In genomic region chr13:110980921-110981320, GRCh38 we compare ENCODE assay signal across 28 cellular contexts.
"Had no signal": no experiment of that assay in that cellular context is flagged by ENCODE, and none has a peak within 500 bp of the region (broad histone marks: within the 10 kb centered on the region; RNA-seq: fewer than 3 reads in every experiment).

No MANE protein-coding gene starts in this region.

- H3K27me3 ChIP-seq: hepatocyte, pancreas, right lobe of liver, suprapubic skin, transverse colon, uterus had no signal

- H3K9me3 Mint-ChIP-seq: natural killer cell treated with Interleukin-12 subunit alpha and Interleukin-12 subunit beta and Interleukin-15 and Interleukin-18, amount 100 ng/mL, for 72 hours had no signal

- H3K4me1 Mint-ChIP-seq: neural crest cell; stimulated activated naive CD8-positive, alpha-beta T cell treated with anti-CD3 and anti-CD28 coated beads, Interleukin-15, amount 100 ng/mL, for 72 hours had no signal

- H3K9me3 ChIP-seq: esophagus muscularis mucosa, gastroesophageal sphincter, left lung, neutrophil, pancreas, right lobe of liver, suprapubic skin, transverse colon, upper lobe of right lung, uterus had no signal

- H3K4me1 ChIP-seq: esophagus muscularis mucosa, foreskin keratinocyte, gastroesophageal sphincter, pancreas, right lobe of liver, suprapubic skin, transverse colon, uterus had no signal

- H3K27ac Mint-ChIP-seq: mesothelial cell of epicardium; natural killer cell treated with Interleukin-12 subunit alpha and Interleukin-12 subunit beta and Interleukin-15 and Interleukin-18, amount 100 ng/mL, for 72 hours; stimulated activated naive CD8-positive, alpha-beta T cell treated with anti-CD3 and anti-CD28 coated beads, Interleukin-15, amount 100 ng/mL, for 72 hours had no signal

- H3K4me3 Mint-ChIP-seq: mesothelial cell of epicardium; natural killer cell treated with Interleukin-12 subunit alpha and Interleukin-12 subunit beta and Interleukin-15 and Interleukin-18, amount 100 ng/mL, for 72 hours; neural crest cell; stimulated activated naive CD8-positive, alpha-beta T cell treated with anti-CD3 and anti-CD28 coated beads, Interleukin-15, amount 100 ng/mL, for 72 hours had no signal

- H3K36me3 ChIP-seq: esophagus muscularis mucosa, gastroesophageal sphincter, heart left ventricle, left lung, neutrophil, pancreas, right lobe of liver, suprapubic skin, transverse colon, upper lobe of right lung, uterus had no signal

- DNase-seq: dermis blood vessel endothelial cell; effector memory CD4-positive, alpha-beta T cell; foreskin keratinocyte; heart left ventricle; kidney; left lung; mesenchymal stem cell; pancreas; right lobe of liver; stimulated activated CD4-positive, alpha-beta T cell treated with anti-CD3 and anti-CD28 coated beads, Interleukin-12 subunit alpha, Interleukin-12 subunit beta, amount 100 ng/mL, for 4 hours; stimulated activated CD4-positive, alpha-beta T cell treated with anti-CD3 and anti-CD28 coated beads, Interleukin-1b, Interleukin-23, amount 100 ng/mL, for 48 hours; stimulated activated CD4-positive, alpha-beta T cell treated with anti-CD3 and anti-CD28 coated beads, Interleukin-4, amount 100 ng/mL, for 1 hour; stimulated activated CD8-positive, alpha-beta memory T cell treated with anti-CD3 and anti-CD28 coated beads, Interleukin-4, amount 100 ng/mL, for 48 hours; stimulated activated naive CD4-positive, alpha-beta T cell; stimulated activated naive CD8-positive, alpha-beta T cell treated with anti-CD3 and anti-CD28 coated beads, Interleukin-15, amount 100 ng/mL, for 72 hours; transverse colon; upper lobe of right lung; uterus had no signal

- ATAC-seq: foreskin keratinocyte; gastroesophageal sphincter; heart left ventricle; left lung; pancreas; right lobe of liver; stimulated activated naive CD8-positive, alpha-beta T cell treated with anti-CD3 and anti-CD28 coated beads, Interleukin-15, amount 100 ng/mL, for 72 hours; upper lobe of right lung had no signal

- H3K27ac ChIP-seq: coronary artery, esophagus muscularis mucosa, foreskin keratinocyte, gastroesophageal sphincter, heart left ventricle, hepatocyte, left lung, neutrophil, pancreas, right lobe of liver, suprapubic skin, transverse colon, upper lobe of right lung, uterus had no signal

- H3K4me3 ChIP-seq: coronary artery, esophagus muscularis mucosa, gastroesophageal sphincter, heart left ventricle, hepatocyte, left lung, pancreas, right lobe of liver, smooth muscle cell, suprapubic skin, transverse colon, upper lobe of right lung, uterus had no signal

- H3K36me3 Mint-ChIP-seq: mesothelial cell of epicardium; natural killer cell treated with Interleukin-12 subunit alpha and Interleukin-12 subunit beta and Interleukin-15 and Interleukin-18, amount 100 ng/mL, for 72 hours had no signal
